13 cellular contexts compared by ENCODE assay signal in the genomic region with DNA sequence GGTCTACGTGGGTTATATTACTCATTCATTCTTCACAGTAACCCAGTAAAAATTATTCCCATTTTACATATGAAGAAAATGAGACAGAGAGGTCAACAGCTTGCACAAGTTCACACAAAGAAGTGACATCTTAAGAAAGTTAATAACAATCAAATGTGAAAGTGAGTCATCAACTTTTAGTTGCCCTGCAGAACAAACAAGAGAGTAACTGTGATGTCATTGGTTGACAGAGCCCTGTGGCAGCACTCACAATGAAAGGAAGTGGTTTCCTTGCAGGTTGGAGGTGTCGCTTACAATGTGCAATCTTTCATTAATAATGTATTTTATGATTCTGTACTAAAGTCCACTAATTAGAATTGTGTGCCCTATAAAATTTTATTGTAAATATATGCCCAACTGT.
DNase-seq lines count a peak whose midpoint lies in the region; ATAC-seq lines count a peak whose summit lies in the region.
"Had no signal": no experiment of that assay in that cellular context is flagged by ENCODE, and none has a peak within 500 bp of the region (broad histone marks: within the 10 kb centered on the region; RNA-seq: fewer than 3 reads in every experiment).

No MANE protein-coding gene starts in this region.

- H3K4me3 ChIP-seq in CD8-positive, alpha-beta memory T cell (ENCODE audit: low read length) = no peak overlapping the region
- no peak overlapping the region for H3K4me3 ChIP-seq in aorta (ENCODE audit: low read length in 2 of 2)
- H3K4me3 ChIP-seq: Peyer's patch had no signal

- DNase-seq in CD8-positive, alpha-beta memory T cell = peak in 4 of 5 donors; percentile 11 to 66 (median 34)
- DNase-seq in aorta = no peak
- DNase-seq in GM19238 (ENCODE audit: insufficient read length, low spot score) = no peak
- no peak for DNase-seq in UCSD-AML1 (lab: John Stamatoyannopoulos, UW; ENCODE audit: unreplicated experiment)
- DNase-seq: DMS153, NCI-H1436, posterior cingulate gyrus had no signal

- H3K4me1 Mint-ChIP-seq in CD8-positive, alpha-beta memory T cell = peaks cover 21 to 31% (median 30%) of the 10 kb centered on the region in 3 donors
- no peaks in the 10 kb centered on the region for H3K4me1 Mint-ChIP-seq in activated T-helper 17 cell treated with anti-CD3 and anti-CD28 coated beads, Interleukin-2, amount 50 U/mL, for 72 hours

- H3K27me3 ChIP-seq in CD8-positive, alpha-beta memory T cell (ENCODE audit: insufficient read depth, low read length, poor library complexity, severe bottlenecking) = no peaks in the 10 kb centered on the region
- H3K27me3 ChIP-seq in aorta (ENCODE audit: control insufficient read depth in 1 of 2, insufficient read depth in 2 of 2, low read length in 1 of 2) = no peaks in the 10 kb centered on the region
- H3K27me3 ChIP-seq: Peyer's patch had no signal

- POLR2A ChIA-PET in CD8-positive, alpha-beta memory T cell (lab: Charles Lee) = no interaction called here

- no peaks in the 10 kb centered on the region for H3K36me3 ChIP-seq in CD8-positive, alpha-beta memory T cell (ENCODE audit: insufficient read depth, low read length)
- no peaks in the 10 kb centered on the region for H3K36me3 ChIP-seq in aorta (ENCODE audit: control insufficient read depth in 1 of 2, insufficient read depth in 2 of 2, low read length in 1 of 2)
- H3K36me3 ChIP-seq: Peyer's patch had no signal

- peak overlapping the region; percentile 6 to 89 (median 51) for H3K27ac Mint-ChIP-seq in CD8-positive, alpha-beta memory T cell
- H3K27ac Mint-ChIP-seq in activated T-helper 17 cell treated with anti-CD3 and anti-CD28 coated beads, Interleukin-2, amount 50 U/mL, for 72 hours = no peak overlapping the region

- 91 to 93% methylated on average over 2 of the region's 2 CpGs for WGBS in aorta, 2 donors

- CTCF ChIA-PET in CD8-positive, alpha-beta memory T cell (lab: Charles Lee) = no interaction called here

- peaks cover 11% of the 10 kb centered on the region for H3K4me1 ChIP-seq in CD8-positive, alpha-beta memory T cell (ENCODE audit: insufficient read depth, low read length)
- no peaks in the 10 kb centered on the region for H3K4me1 ChIP-seq in aorta (ENCODE audit: control insufficient read depth in 1 of 2, insufficient read depth in 2 of 2, low read length in 2 of 2)
- H3K4me1 ChIP-seq: Peyer's patch had no signal

- H3K4me3 Mint-ChIP-seq in CD8-positive, alpha-beta memory T cell = peak overlapping the region in 6 of 7 donors; percentile 59 to 77 (median 62)
- H3K4me3 Mint-ChIP-seq in activated T-helper 17 cell treated with anti-CD3 and anti-CD28 coated beads, Interleukin-2, amount 50 U/mL, for 72 hours = no peak overlapping the region

- intact Hi-C loops in aorta (cut with DNase I) = no loop called here

- H3K9me3 ChIP-seq in CD8-positive, alpha-beta memory T cell (ENCODE audit: low read length) = no peaks in the 10 kb centered on the region
- no peaks in the 10 kb centered on the region for H3K9me3 ChIP-seq in aorta (ENCODE audit: control insufficient read depth, low read length)
- H3K9me3 ChIP-seq: Peyer's patch had no signal

- ATAC-seq in GM18517 (IDR thresholded peaks at IDR 0.05; ENCODE audit: unreplicated experiment) = peak; percentile 56
- ATAC-seq in HG03432 (IDR thresholded peaks at IDR 0.05; ENCODE audit: unreplicated experiment) = peak; percentile 82
- peak; percentile 91 for ATAC-seq in activated T-helper 17 cell treated with anti-CD3 and anti-CD28 coated beads, Interleukin-2, amount 50 U/mL, for 72 hours (replicated peaks)
- ATAC-seq in aorta (ENCODE audit: low FRiP score) = no peak
- ATAC-seq in GM21825 (IDR thresholded peaks at IDR 0.05; ENCODE audit: unreplicated experiment) = no peak
- ATAC-seq: left lobe of liver had no signal

- H3K9me3 Mint-ChIP-seq in CD8-positive, alpha-beta memory T cell = peaks cover 0 to 11% (median 4%) of the 10 kb centered on the region in 5 donors
- peaks cover 4% of the 10 kb centered on the region for H3K9me3 Mint-ChIP-seq in activated T-helper 17 cell treated with anti-CD3 and anti-CD28 coated beads, Interleukin-2, amount 50 U/mL, for 72 hours

- peaks cover 0 to 5% (median 0%) of the 10 kb centered on the region in 3 donors for H3K36me3 Mint-ChIP-seq in CD8-positive, alpha-beta memory T cell
- H3K36me3 Mint-ChIP-seq in activated T-helper 17 cell treated with anti-CD3 and anti-CD28 coated beads, Interleukin-2, amount 50 U/mL, for 72 hours (ENCODE audit: low read depth) = no peaks in the 10 kb centered on the region

- no peaks in the 10 kb centered on the region for H3K27me3 Mint-ChIP-seq in CD8-positive, alpha-beta memory T cell
- no peaks in the 10 kb centered on the region for H3K27me3 Mint-ChIP-seq in activated T-helper 17 cell treated with anti-CD3 and anti-CD28 coated beads, Interleukin-2, amount 50 U/mL, for 72 hours

- H3K27ac ChIP-seq in CD8-positive, alpha-beta memory T cell (ENCODE audit: low read depth, low read length) = no peak overlapping the region
- H3K27ac ChIP-seq in aorta (ENCODE audit: low read depth in 1 of 2, low read length in 2 of 2) = no peak overlapping the region
- H3K27ac ChIP-seq: Peyer's patch had no signal

Comparison
In these comparisons a context has a peak if more than half of its experiments do, and no peak if none do; other contexts are left out.
1. DNase-seq: peak in CD8-positive, alpha-beta memory T cell (4 of 5); none in aorta (0 of 2), GM19238 (single experiment) and UCSD-AML1 (single experiment).
2. ATAC-seq: peak in GM18517 (single experiment), HG03432 (single experiment) and activated T-helper 17 cell treated with anti-CD3 and anti-CD28 coated beads, Interleukin-2, amount 50 U/mL, for 72 hours (single experiment); none in aorta (single experiment) and GM21825 (single experiment).